8 cellular contexts compared by ENCODE assay signal in genomic region chr9:117744856-117745389, GRCh38. TPM values are rescaled to one million over a fixed set of nuclear protein-coding genes. Genes with fewer than 3 reads are reported as not detected.
A peak's percentile ranks its signal among the peaks of the same experiment; 100 is the strongest.
DNase-seq lines count a peak whose midpoint lies in the region; ATAC-seq and TF ChIP-seq lines count a peak whose summit lies in the region.

No MANE protein-coding gene starts in this region.

- TF ChIP-seq CTCF in SK-N-SH (IDR thresholded peaks at IDR 0.05), result no peak
- no peak for TF ChIP-seq CTCF in ascending aorta (IDR thresholded peaks at IDR 0.05)

- H3K27me3 ChIP-seq in SK-N-SH (ENCODE audit: insufficient read depth) (no peaks in the 10 kb centered on the region), ascending aorta (no peaks in the 10 kb centered on the region)

- POLR2A ChIA-PET in SK-N-SH (lab: Yijun Ruan, JAX), result no interaction called here

- H3K9ac ChIP-seq in SK-N-SH, result no peak overlapping the region

- ATAC-seq in SK-N-SH treated with all-trans-retinoic acid at 6 μM for 48 hours (no peak), GM21825 (IDR thresholded peaks at IDR 0.05; ENCODE audit: unreplicated experiment) (no peak), GM21390 (IDR thresholded peaks at IDR 0.05; ENCODE audit: unreplicated experiment) (no peak)

- H4K20me1 ChIP-seq in SK-N-SH (ENCODE audit: insufficient read depth), result no peaks in the 10 kb centered on the region

- WGBS in SK-N-SH (ENCODE audit: low lambda C conversion rate), result 48% methylated on average over 20 of the region's 46 CpGs

- no peaks in the 10 kb centered on the region for H3K79me2 ChIP-seq in SK-N-SH (ENCODE audit: insufficient read depth)

- H3K27ac ChIP-seq in SK-N-SH (ENCODE audit: low read depth in 2 of 2, low read length in 1 of 2), result no peak overlapping the region
- H3K27ac ChIP-seq in ascending aorta, result no peak overlapping the region
- H3K27ac ChIP-seq in temporal lobe (ENCODE audit: low read depth, low read length), result peak overlapping the region; percentile 22

- peak; percentile 56 for DNase-seq in SK-N-SH
- DNase-seq in ascending aorta (ENCODE audit: low spot score in 2 of 2), result no peak
- peak; percentile 31 for DNase-seq in iris pigment epithelial cell (ENCODE audit: low read depth)
- no peak for DNase-seq in NCI-H2196 treated with DMSO at 0.1 percent for 48 hours (lab: John Stamatoyannopoulos, UW; ENCODE audit: unreplicated experiment)

- intact Hi-C loops in ascending aorta (cut with DNase I), result no loop called here

- no peak overlapping the region for H2AFZ ChIP-seq in SK-N-SH (ENCODE audit: low read depth)

- H3K36me3 ChIP-seq in SK-N-SH (replicated peaks in 1 of 2; ENCODE audit: control insufficient read depth in 1 of 2, insufficient read depth in 2 of 2, low read length in 1 of 2), result no peaks in the 10 kb centered on the region
- H3K36me3 ChIP-seq in ascending aorta, result no peaks in the 10 kb centered on the region

- H3K4me1 ChIP-seq in SK-N-SH (ENCODE audit: control insufficient read depth in 1 of 2, insufficient read depth in 2 of 2, low read depth in 1 of 2, low read length in 1 of 2) (no peaks in the 10 kb centered on the region; a peak in 1 of 4 replicates), ascending aorta (no peaks in the 10 kb centered on the region)

- CTCF ChIA-PET in SK-N-SH (lab: Yijun Ruan, JAX), result no interaction called here

- H3K4me3 ChIP-seq in SK-N-SH (ENCODE audit: low read depth in 2 of 2, low read length in 1 of 2) (no peak overlapping the region), ascending aorta (peak overlapping the region; percentile 50 to 63)

- H3K9me3 ChIP-seq in SK-N-SH, result no peaks in the 10 kb centered on the region
- no peaks in the 10 kb centered on the region for H3K9me3 ChIP-seq in ascending aorta

- no peaks in the 10 kb centered on the region for H3K9me2 ChIP-seq in SK-N-SH

- TF ChIP-seq EP300 in SK-N-SH (IDR thresholded peaks at IDR 0.05; ENCODE audit: borderline replicate concordance in 1 of 2, low read depth in 1 of 2, low read length in 1 of 2), result no peak

- no peak for TF ChIP-seq RAD21 in SK-N-SH (IDR thresholded peaks at IDR 0.05; ENCODE audit: low read length)

- H3F3A ChIP-seq in SK-N-SH (replicated peaks; ENCODE audit: insufficient read depth), result no peaks in the 10 kb centered on the region

- no peak overlapping the region for H3K4me2 ChIP-seq in SK-N-SH

TF ChIP-seq in SK-N-SH, 30 proteins besides CTCF, POLR2A, EP300 and RAD21:
- TF ChIP-seq USF1 (IDR thresholded peaks at IDR 0.05; ENCODE audit: borderline replicate concordance, low read depth) (no peak), FOXJ3 (CRISPR knock-in tag; IDR thresholded peaks at IDR 0.05) (no peak), GATA2 (CRISPR knock-in tag; IDR thresholded peaks at IDR 0.05) (no peak), CHD2 (IDR thresholded peaks at IDR 0.05; ENCODE audit: low read length, partially characterized antibody) (no peak), PBX3 (IDR thresholded peaks at IDR 0.05) (no peak), POLR2AphosphoS5 (IDR thresholded peaks at IDR 0.05; ENCODE audit: low read depth, low read length) (no peak), MXI1 (IDR thresholded peaks at IDR 0.05; ENCODE audit: low read depth, low read length) (no peak), SIN3A (IDR thresholded peaks at IDR 0.05; ENCODE audit: borderline replicate concordance, low read depth, low read length) (no peak), SMC3 (IDR thresholded peaks at IDR 0.05; ENCODE audit: low read depth, low read length) (no peak), ZBTB33 (IDR thresholded peaks at IDR 0.05; ENCODE audit: borderline replicate concordance, low read depth) (no peak), TCF12 (IDR thresholded peaks at IDR 0.05) (no peak)

TF ChIP-seq in SK-N-SH treated with all-trans-retinoic acid at 6 μM for 48 hours, 23 proteins besides CTCF, POLR2A, EP300 and RAD21:
- no peak for TF ChIP-seq SNAI2 (CRISPR knock-in tag; IDR thresholded peaks at IDR 0.05)
- TF ChIP-seq POU6F1 (CRISPR knock-in tag; IDR thresholded peaks at IDR 0.05; ENCODE audit: borderline replicate concordance, low read depth), result no peak
- TF ChIP-seq ZFP3 (CRISPR knock-in tag; IDR thresholded peaks at IDR 0.05), result no peak
- no peak for TF ChIP-seq TOX (CRISPR knock-in tag; IDR thresholded peaks at IDR 0.05; ENCODE audit: borderline replicate concordance)
- no peak for TF ChIP-seq CSRNP3 (CRISPR knock-in tag; IDR thresholded peaks at IDR 0.05)
- TF ChIP-seq CSDC2 (CRISPR knock-in tag; IDR thresholded peaks at IDR 0.05), result no peak
- no peak for TF ChIP-seq ISL1 (CRISPR knock-in tag; IDR thresholded peaks at IDR 0.05)
- no peak for TF ChIP-seq BACH2 (CRISPR knock-in tag; IDR thresholded peaks at IDR 0.05; ENCODE audit: borderline replicate concordance)
- TF ChIP-seq OSR1 (CRISPR knock-in tag; IDR thresholded peaks at IDR 0.05), result no peak
- no peak for TF ChIP-seq ESRRG (CRISPR knock-in tag; IDR thresholded peaks at IDR 0.05)
- TF ChIP-seq ZNF565 (CRISPR knock-in tag; conservative IDR thresholded peaks at IDR 0.05; ENCODE audit: low read depth), result no peak
- TF ChIP-seq ARNTL (CRISPR knock-in tag; IDR thresholded peaks at IDR 0.05; ENCODE audit: borderline replicate concordance, low read depth), result no peak
- no peak for TF ChIP-seq TSHZ2 (CRISPR knock-in tag; IDR thresholded peaks at IDR 0.05)
- TF ChIP-seq ZNF8 (CRISPR knock-in tag; IDR thresholded peaks at IDR 0.05), result no peak
- no peak for TF ChIP-seq TCF4 (CRISPR knock-in tag; IDR thresholded peaks at IDR 0.05; ENCODE audit: borderline replicate concordance)
- no peak for TF ChIP-seq PPARA (CRISPR knock-in tag; IDR thresholded peaks at IDR 0.05; ENCODE audit: borderline replicate concordance)
- no peak for TF ChIP-seq ZC3H10 (CRISPR knock-in tag; IDR thresholded peaks at IDR 0.05)
- TF ChIP-seq ZNF70 (CRISPR knock-in tag; IDR thresholded peaks at IDR 0.05), result no peak
- no peak for TF ChIP-seq RARB (CRISPR knock-in tag; IDR thresholded peaks at IDR 0.05)
TF ChIP-seq in SK-N-SH treated with all-trans-retinoic acid at 6 μM for 48 hours: peak in this region for 0.

RNA-seq across cellular contexts. Expression of gene TLR4, which starts 40.7 kb away (rescaled TPM):
- 0.85 and 1.2 TPM in 2 replicates for polyA plus RNA-seq in SK-N-SH (2012; rRNA removed)
- polyA plus RNA-seq in SK-N-SH (2012; cell fraction: cytosol; rRNA removed), result 1.2 and 1.4 TPM in 2 replicates
- polyA plus RNA-seq in SK-N-SH (2012; cell fraction: nucleus; rRNA removed), result 0.47 and 1.2 TPM in 2 replicates
- total RNA-seq in ascending aorta, result 32.4 TPM
- 3.9 TPM for total RNA-seq in temporal lobe

Comparison
In these comparisons a context has a peak if more than half of its experiments do, and no peak if none do; other contexts are left out.
1. DNase-seq: peak in SK-N-SH (single experiment) and iris pigment epithelial cell (single experiment); none in ascending aorta (0 of 2) and NCI-H2196 treated with DMSO at 0.1 percent for 48 hours (single experiment).
2. H3K4me3 ChIP-seq: peak in ascending aorta (2 of 2); none in SK-N-SH (0 of 2).